In the genomic region with DNA sequence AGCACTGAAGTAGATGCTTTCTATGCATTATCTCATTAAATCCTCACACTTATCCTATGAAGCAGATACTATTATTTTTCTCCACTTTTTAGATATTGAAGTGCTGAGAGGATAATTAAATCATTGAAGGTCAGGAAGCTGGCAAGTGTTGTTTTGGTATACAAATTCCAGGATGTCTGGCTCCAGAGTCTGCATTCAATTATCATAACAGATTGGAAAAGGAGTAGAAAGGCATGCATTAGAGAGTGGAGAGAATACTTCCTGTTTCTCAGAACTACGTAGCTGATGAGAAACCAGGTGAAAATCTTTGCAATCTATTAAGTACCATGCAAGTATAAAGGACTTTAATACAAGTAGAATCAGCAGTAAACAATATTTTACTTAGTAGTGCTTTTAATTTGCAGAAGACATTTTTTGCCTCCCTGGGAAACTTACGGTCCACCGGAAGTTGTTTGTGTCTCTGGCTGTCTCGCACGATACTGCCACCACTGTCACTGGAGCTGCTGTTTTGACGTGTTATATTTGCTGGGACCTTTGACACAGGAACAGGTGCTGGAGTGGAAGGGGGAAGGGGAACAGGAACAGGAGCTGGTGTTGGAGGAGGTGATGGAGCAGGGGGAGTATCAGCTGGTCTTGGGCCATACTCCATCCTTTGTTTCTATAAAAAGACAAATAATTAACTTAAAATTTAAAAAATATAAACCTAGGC, we compare ENCODE assay signal across 17 cellular contexts.
DNase-seq lines count a peak whose midpoint lies in the region; ATAC-seq, FAIRE-seq and TF ChIP-seq lines count a peak whose summit lies in the region.
"Had no signal": no experiment of that assay in that cellular context is flagged by ENCODE, and none has a peak within 500 bp of the region (broad histone marks: within the 10 kb centered on the region; RNA-seq: fewer than 3 reads in every experiment).

No MANE protein-coding gene starts in this region.

- H3K9ac ChIP-seq in K562 (ENCODE audit: insufficient read depth in 1 of 2, low read depth in 2 of 2, low read length in 2 of 2) = no peak overlapping the region

- H3K27ac ChIP-seq in heart right ventricle (peak overlapping the region; percentile 31 to 87 (median 80)), K562 (ENCODE audit: extremely low read depth, low read depth, low read length) (no peak overlapping the region), vagina (peak overlapping the region; percentile 66)

- TF ChIP-seq POLR2A in K562 (conservative IDR thresholded peaks at IDR 0.05) (no peak), vagina (IDR thresholded peaks at IDR 0.05) (no peak)

- ATAC-seq in heart right ventricle (no peak), Right ventricle myocardium inferior (no peak), K562 (no peak), GM18870 (IDR thresholded peaks at IDR 0.05; ENCODE audit: unreplicated experiment) (no peak)
- ATAC-seq: GM23338 had no signal

- in situ Hi-C loops in K562 (cut with MboI) = no loop called here

- no peaks in the 10 kb centered on the region for H3K27me3 ChIP-seq in heart right ventricle
- H3K27me3 ChIP-seq in K562 (ENCODE audit: control insufficient read depth in 2 of 2, insufficient read depth in 2 of 2, low read length in 2 of 2) = no peaks in the 10 kb centered on the region
- no peaks in the 10 kb centered on the region for H3K27me3 ChIP-seq in vagina

- H2AFZ ChIP-seq in K562 (ENCODE audit: low read depth, low read length) = no peak overlapping the region
- H2AFZ ChIP-seq: GM23338 had no signal

- no TSS peak for BruUV-seq in K562 (replicated peaks; lab: Mats Ljungman, UMichigan)

- H3K9me3 ChIP-seq in heart right ventricle (no peaks in the 10 kb centered on the region), K562 (replicated peaks; ENCODE audit: control insufficient read depth, insufficient read depth, low read depth, low read length) (no peaks in the 10 kb centered on the region), vagina (no peaks in the 10 kb centered on the region)

- H3K4me3 ChIP-seq in heart right ventricle (no peak overlapping the region), K562 (no peak overlapping the region), vagina (no peak overlapping the region)
- H3K4me3 ChIP-seq: GM23338 had no signal

- CTCF ChIA-PET in K562 (lab: Yijun Ruan, JAX; ENCODE audit: low intra/inter-chr PET ratio) = no interaction called here

- TF ChIP-seq RAD21 in K562 (CRISPR knock-in tag; conservative IDR thresholded peaks at IDR 0.05 in 1 of 2, IDR thresholded peaks at IDR 0.05 in 1 of 2) = no peak

- H3K4me2 ChIP-seq in K562 (ENCODE audit: insufficient read depth, low read length) = no peak overlapping the region
- H3K4me2 ChIP-seq: GM23338 had no signal

- DNase-seq in heart right ventricle (no peak), Right ventricle myocardium inferior (ENCODE audit: missing footprints) (no peak), K562 (ENCODE audit: extremely low read depth in 1 of 4, low spot score in 3 of 4) (peak in 1 of 4 experiments; percentile 1), myocyte (ENCODE audit: low read depth) (peak; percentile 75), vagina (ENCODE audit: extremely low spot score in 2 of 2) (no peak), occipital lobe (lab: John Stamatoyannopoulos, UW) (no peak), NCI-H2171 (lab: John Stamatoyannopoulos, UW) (no peak)
- DNase-seq: ACHN; activated CD4-positive, alpha-beta T cell treated with anti-CD3 and anti-CD28 coated beads for 1 hour; activated T-cell treated with anti-CD3 and anti-CD28 coated beads, Interleukin-2, amount 50 U/mL, for 24 hours; hippocampal formation; midbrain; NCI-H2029; NK-92 treated with Interleukin-12 subunit alpha and Interleukin-12 subunit beta, amount 100 ng/mL, for 24 hours; substantia nigra had no signal

- H3K9me1 ChIP-seq in K562 (ENCODE audit: control insufficient read depth, insufficient read depth, low read length) = no peaks in the 10 kb centered on the region

- H3K4me1 ChIP-seq in heart right ventricle (peaks cover 0 to 59% (median 37%) of the 10 kb centered on the region in 9 donors), K562 (replicated peaks in 1 of 2; ENCODE audit: control insufficient read depth in 2 of 2, insufficient read depth in 2 of 2, low read length in 2 of 2) (no peaks in the 10 kb centered on the region), vagina (peaks cover 35% of the 10 kb centered on the region)

- TF ChIP-seq EP300 in K562 (IDR thresholded peaks at IDR 0.05; ENCODE audit: low read length) = no peak

- H3K79me2 ChIP-seq in K562 (ENCODE audit: control insufficient read depth, insufficient read depth, low read length) = no peaks in the 10 kb centered on the region

- intact Hi-C loops in heart right ventricle (cut with DNase I) = loop anchor here in 1 of 10 donors (10.0 kb wide), 1 partner anchor 144 kb away; no protein-coding TSS in a partner anchor
- intact Hi-C loops in Right ventricle myocardium inferior (cut with DNase I) = no loop called here
- intact Hi-C loops in K562 (cut with micrococcal nuclease) = no loop called here
- intact Hi-C loops in vagina (cut with DNase I) = no loop called here

- no peak for FAIRE-seq in K562 (lab: Jason Lieb, UNC)

- WGBS in heart right ventricle, 2 donors = 60 to 71% methylated on average over 6 of the region's 6 CpGs
- 13% methylated on average over 6 of the region's 6 CpGs for WGBS in K562 (ENCODE audit: insufficient coverage, low coverage, missing lambda C conversion rate)

- TF ChIP-seq CTCF in heart right ventricle (IDR thresholded peaks at IDR 0.05) = no peak
- TF ChIP-seq CTCF in K562 (IDR thresholded peaks at IDR 0.05 in 2 of 3, conservative IDR thresholded peaks at IDR 0.05 in 1 of 3; ENCODE audit: insufficient read depth in 2 of 3, low read depth in 1 of 3, low read length in 3 of 3) = no peak
- no peak for TF ChIP-seq CTCF in vagina (IDR thresholded peaks at IDR 0.05)

- H3K36me3 ChIP-seq in heart right ventricle (peaks cover 0 to 14% (median 0%) of the 10 kb centered on the region in 9 donors), K562 (ENCODE audit: control insufficient read depth, insufficient read depth, low read length) (no peaks in the 10 kb centered on the region), vagina (peaks cover 0 to 5% of the 10 kb centered on the region in 2 donors)

- POLR2A ChIA-PET in K562 (lab: Yijun Ruan, JAX) = no interaction called here

- H4K20me1 ChIP-seq in K562 (replicated peaks; ENCODE audit: control insufficient read depth, insufficient read depth, low read length) = no peaks in the 10 kb centered on the region

TF ChIP-seq in K562, 482 proteins besides CTCF, POLR2A, EP300 and RAD21 (continues in another document):
- TF ChIP-seq SMAD4 (CRISPR knock-in tag; conservative IDR thresholded peaks at IDR 0.05) (no peak), GTF3C2 (IDR thresholded peaks at IDR 0.05; ENCODE audit: borderline replicate concordance, extremely low read depth, insufficient read length) (no peak), E2F5 (CRISPR knock-in tag; IDR thresholded peaks at IDR 0.05) (no peak), SAP30 (IDR thresholded peaks at IDR 0.05; ENCODE audit: borderline replicate concordance, insufficient read depth, low read depth, low read length, poor library complexity, severe bottlenecking) (no peak), GABPA (tag; conservative IDR thresholded peaks at IDR 0.05; ENCODE audit: low read depth) (0 out of 2 replicates have a peak, but pooled peaks have one; percentile 17), LCOR (CRISPR knock-in tag; IDR thresholded peaks at IDR 0.05) (no peak), HNRNPUL1 (IDR thresholded peaks at IDR 0.05; ENCODE audit: low read length) (no peak), NKRF (IDR thresholded peaks at IDR 0.05; ENCODE audit: borderline replicate concordance) (no peak), RFX7 (CRISPR knock-in tag; IDR thresholded peaks at IDR 0.05) (no peak), PHTF2 (CRISPR knock-in tag; IDR thresholded peaks at IDR 0.05) (no peak)
